8 cellular contexts compared by ENCODE assay signal in genomic region chr11:33257160-33257896, GRCh38. TPM values are rescaled to one million over a fixed set of nuclear protein-coding genes. Genes with fewer than 3 reads are reported as not detected.
DNase-seq lines count a peak whose midpoint lies in the region; ATAC-seq and TF ChIP-seq lines count a peak whose summit lies in the region.

Gene HIPK3 (plus strand): TSS chr11:33257381.

- H3K27ac ChIP-seq in GM23248: peak within 1 kb of the TSS; percentile 100
- H3K27ac ChIP-seq in SJSA1: peak within 1 kb of the TSS; percentile 95
- peak within 1 kb of the TSS; percentile 95 for H3K27ac ChIP-seq in foreskin keratinocyte

- DNase-seq in ELR (ENCODE audit: low read depth) (peak; percentile 83), GM23248 (peak; percentile 94), Kasumi-1 (lab: John Stamatoyannopoulos, UW) (peak; percentile 64 to 70), SJSA1 (ENCODE audit: low read depth in 1 of 2, low spot score in 2 of 2) (peak; percentile 83 to 84), foreskin keratinocyte (peak; percentile 23 to 58), stromal cell of bone marrow (ENCODE audit: low read depth) (peak; percentile 60)
- peak; percentile 54 for DNase-seq in activated gamma-delta T cell treated with anti-CD3 and anti-CD28 coated beads, Interleukin-2, amount 50 U/mL, for 16 hours (ENCODE audit: low read depth)

- peak within 1 kb of the TSS; percentile 100 for H3K9ac ChIP-seq in GM23248

- peak; percentile 53 for TF ChIP-seq CTCF in foreskin keratinocyte (conservative IDR thresholded peaks at IDR 0.05)

- H3K27me3 ChIP-seq in GM23248 (replicated peaks; ENCODE audit: insufficient read depth) (no peaks in the 10 kb centered on the region), SJSA1 (replicated peaks) (no peaks in the 10 kb centered on the region), foreskin keratinocyte (no peaks in the 10 kb centered on the region), neuron (ENCODE audit: insufficient read depth, low read length) (no peaks in the 10 kb centered on the region)

- no peaks in the 10 kb centered on the region for H3K9me2 ChIP-seq in GM23248 (ENCODE audit: insufficient read depth)

- peak; percentile 77 for ATAC-seq in foreskin keratinocyte

- in situ Hi-C loops in GM23248 (cut with MboI): no loop called here

- peaks cover 26% of the 10 kb centered on the region for H4K20me1 ChIP-seq in GM23248 (ENCODE audit: insufficient read depth)

- peak within 1 kb of the TSS; percentile 78 for H2AFZ ChIP-seq in GM23248
- peak within 1 kb of the TSS; percentile 95 for H2AFZ ChIP-seq in neuron (ENCODE audit: low read depth, low read length)

- H3K36me3 ChIP-seq in GM23248 (ENCODE audit: low read depth): no peaks in the 10 kb centered on the region
- H3K36me3 ChIP-seq in SJSA1: peaks cover 11% of the 10 kb centered on the region
- H3K36me3 ChIP-seq in neuron (ENCODE audit: insufficient read depth, low read length): no peaks in the 10 kb centered on the region

- peaks cover 43% of the 10 kb centered on the region for H3F3A ChIP-seq in GM23248 (ENCODE audit: insufficient read depth)

- H3K9me3 ChIP-seq in GM23248 (ENCODE audit: low read depth) (no peaks in the 10 kb centered on the region), SJSA1 (replicated peaks) (no peaks in the 10 kb centered on the region), neuron (ENCODE audit: low read length) (no peaks in the 10 kb centered on the region)

- H3K4me2 ChIP-seq in GM23248 (ENCODE audit: unreplicated experiment): peak within 1 kb of the TSS; percentile 98

- WGBS in GM23248 (ENCODE audit: low coverage in 1 of 2, low lambda C conversion rate in 2 of 2, missing lambda C conversion rate in 2 of 2), 2 experiments: 1% methylated on average over 44 to 57 of the region's 85 CpGs

- H3K4me3 ChIP-seq in GM23248 (peak within 1 kb of the TSS; percentile 89), SJSA1 (peak within 1 kb of the TSS; percentile 91), neuron (ENCODE audit: low read length) (peak within 1 kb of the TSS; percentile 66)

- H3K79me2 ChIP-seq in GM23248 (ENCODE audit: insufficient read depth): peaks cover 56% of the 10 kb centered on the region

- peaks cover 24% of the 10 kb centered on the region for H3K4me1 ChIP-seq in GM23248 (ENCODE audit: insufficient read depth)
- H3K4me1 ChIP-seq in SJSA1 (replicated peaks): peaks cover 28% of the 10 kb centered on the region
- peaks cover 16% of the 10 kb centered on the region for H3K4me1 ChIP-seq in foreskin keratinocyte
- peaks cover 17% of the 10 kb centered on the region for H3K4me1 ChIP-seq in neuron (ENCODE audit: insufficient read depth, low read length)

RNA-seq across cellular contexts. Expression of gene HIPK3, which starts in this region (rescaled TPM):
- 72.1 and 82.9 TPM in 2 replicates for total RNA-seq in GM23248 (2014; rRNA removed; shearing (Covaris generic))
- polyA plus RNA-seq in GM23248 (2016; fragmentation: Nextera tagmentation; extraction: Ambion mirVana): 16.5 and 17.8 TPM in 2 replicates
- total RNA-seq in SJSA1 (2014; rRNA removed; shearing (Covaris generic)): 42.9 and 58.6 TPM in 2 replicates
- 39.5 and 44.6 TPM in 2 replicates for total RNA-seq in foreskin keratinocyte
- polyA plus RNA-seq in foreskin keratinocyte: 4.5 and 5.2 TPM in 2 replicates

Comparison
In these comparisons a context has a peak if more than half of its experiments do, and no peak if none do; other contexts are left out.
1. Peak in every context shown above with its lines: DNase-seq, ATAC-seq, H3K4me3 ChIP-seq and H3K27ac ChIP-seq.
2. DNase-seq: peak in every context shown above with its lines; median percentile 94 in GM23248; 84 in SJSA1; 83 in ELR; 67 in Kasumi-1; 60 in stromal cell of bone marrow; 54 in activated gamma-delta T cell treated with anti-CD3 and anti-CD28 coated beads, Interleukin-2, amount 50 U/mL, for 16 hours; 40 in foreskin keratinocyte.